Comparison of ENCODE assay signal across 8 cellular contexts in the genomic region with DNA sequence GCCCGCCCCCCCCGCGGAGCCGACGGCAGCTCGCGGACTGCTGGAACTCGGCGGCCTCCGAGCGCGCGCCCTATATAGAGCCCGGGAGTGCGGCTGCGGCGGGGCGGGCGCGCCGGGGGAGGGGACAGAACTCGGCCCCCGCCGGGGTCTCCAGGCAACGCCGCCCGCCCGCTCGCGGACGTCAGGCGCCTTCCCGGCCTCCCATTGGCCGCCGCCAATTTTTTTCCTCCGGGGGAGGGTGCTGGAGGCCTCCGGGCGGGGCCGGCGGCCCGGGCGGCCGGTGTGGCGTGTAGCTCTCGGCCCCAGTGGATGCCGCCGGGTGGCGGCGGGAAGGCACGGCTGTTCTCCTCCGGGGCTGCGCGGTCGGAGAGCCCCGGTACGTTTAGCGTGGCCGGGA. TPM values are rescaled to one million over a fixed set of nuclear protein-coding genes. Genes with fewer than 3 reads are reported as not detected.
DNase-seq lines count a peak whose midpoint lies in the region; ATAC-seq and TF ChIP-seq lines count a peak whose summit lies in the region.

A gene with protein sequence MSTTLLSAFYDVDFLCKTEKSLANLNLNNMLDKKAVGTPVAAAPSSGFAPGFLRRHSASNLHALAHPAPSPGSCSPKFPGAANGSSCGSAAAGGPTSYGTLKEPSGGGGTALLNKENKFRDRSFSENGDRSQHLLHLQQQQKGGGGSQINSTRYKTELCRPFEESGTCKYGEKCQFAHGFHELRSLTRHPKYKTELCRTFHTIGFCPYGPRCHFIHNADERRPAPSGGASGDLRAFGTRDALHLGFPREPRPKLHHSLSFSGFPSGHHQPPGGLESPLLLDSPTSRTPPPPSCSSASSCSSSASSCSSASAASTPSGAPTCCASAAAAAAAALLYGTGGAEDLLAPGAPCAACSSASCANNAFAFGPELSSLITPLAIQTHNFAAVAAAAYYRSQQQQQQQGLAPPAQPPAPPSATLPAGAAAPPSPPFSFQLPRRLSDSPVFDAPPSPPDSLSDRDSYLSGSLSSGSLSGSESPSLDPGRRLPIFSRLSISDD (minus strand): TSS at position 49 of the 397 bp plus-strand sequence. CDS start 291 bp downstream, outside the sequence.

- TF ChIP-seq CTCF in VCaP (conservative IDR thresholded peaks at IDR 0.05) (no peak), MCF 10A (IDR thresholded peaks at IDR 0.05; ENCODE audit: unreplicated experiment) (no peak), smooth muscle cell (IDR thresholded peaks at IDR 0.05; ENCODE audit: borderline replicate concordance, insufficient read depth, poor library complexity, severe bottlenecking) (no peak)

- peak; percentile 95 for DNase-seq in ACHN
- DNase-seq in NCI-H2196 treated with DMSO at 0.1 percent for 48 hours (lab: John Stamatoyannopoulos, UW; ENCODE audit: unreplicated experiment): peak; percentile 83
- DNase-seq in MCF 10A (ENCODE audit: unreplicated experiment): peak; percentile 95
- peak; percentile 87 for DNase-seq in smooth muscle cell (lab: John Stamatoyannopoulos, UW; ENCODE audit: unreplicated experiment)

- under 1% methylated on average over 25 of the region's 58 CpGs for WGBS in smooth muscle cell (ENCODE audit: low lambda C conversion rate)

- in situ Hi-C loops in ACHN (cut with HindIII; ENCODE audit: low pct_ligation_motif_present, low pct_unique_long_range_greater_than_20kb, low sequenced_read_pairs): no loop called here

- H3K4me1 Mint-ChIP-seq in MCF 10A (ENCODE audit: insufficient read depth, unreplicated experiment): peaks cover 17% of the 10 kb centered on the region

- peak within 1 kb of the TSS; percentile 90 for H3K4me3 ChIP-seq in iPS-20b (ENCODE audit: low read length)
- peak within 1 kb of the TSS; percentile 89 for H3K4me3 ChIP-seq in smooth muscle cell

- peaks cover 36% of the 10 kb centered on the region for H3K79me2 ChIP-seq in smooth muscle cell (ENCODE audit: low read depth)

- H3K9me3 Mint-ChIP-seq in MCF 10A (ENCODE audit: unreplicated experiment): no peaks in the 10 kb centered on the region

- H3K36me3 ChIP-seq in iPS-20b (ENCODE audit: insufficient read depth, low read depth, low read length) (peaks cover 38% of the 10 kb centered on the region), smooth muscle cell (ENCODE audit: low read depth) (no peaks in the 10 kb centered on the region)

- BruUV-seq in MCF 10A (replicated peaks; lab: Mats Ljungman, UMichigan): no TSS peak

- intact Hi-C loops in MCF 10A (cut with micrococcal nuclease): no loop called here

- peak within 1 kb of the TSS; percentile 99 for H3K27ac ChIP-seq in VCaP
- H3K27ac ChIP-seq in iPS-20b (ENCODE audit: low read length): peak within 1 kb of the TSS; percentile 95
- peak within 1 kb of the TSS; percentile 96 for H3K27ac ChIP-seq in smooth muscle cell (ENCODE audit: low read depth)

- peak within 1 kb of the TSS; percentile 95 for H3K9ac ChIP-seq in iPS-20b (ENCODE audit: low read depth, low read length)
- H3K9ac ChIP-seq in smooth muscle cell (ENCODE audit: low read depth): peak within 1 kb of the TSS; percentile 94

- peak within 1 kb of the TSS; percentile 97 for H3K4me2 ChIP-seq in smooth muscle cell

- no peaks in the 10 kb centered on the region for H3K27me3 Mint-ChIP-seq in MCF 10A (ENCODE audit: insufficient read depth, unreplicated experiment)

- H3K27me3 ChIP-seq in iPS-20b (ENCODE audit: insufficient read depth, low read length) (no peaks in the 10 kb centered on the region), smooth muscle cell (ENCODE audit: low read depth) (no peaks in the 10 kb centered on the region)

- H2AFZ ChIP-seq in smooth muscle cell (ENCODE audit: low read depth): peak within 1 kb of the TSS; percentile 86

- CTCF ChIA-PET in MCF 10A (lab: Yijun Ruan, JAX): interaction anchor here (0.6 to 5.4 kb wide), 13 partner anchors 19 to 309 kb away, joined by 3 to 108 read pairs (median 4); no protein-coding TSS in a partner anchor

- H3F3A ChIP-seq in smooth muscle cell (ENCODE audit: low read depth): peaks cover 20% of the 10 kb centered on the region

- peak within 1 kb of the TSS; percentile 93 for H3K4me3 Mint-ChIP-seq in MCF 10A (ENCODE audit: unreplicated experiment)

- H3K27ac Mint-ChIP-seq in MCF 10A (ENCODE audit: low read depth, unreplicated experiment): peak within 1 kb of the TSS; percentile 83

- H3K4me1 ChIP-seq in iPS-20b (ENCODE audit: insufficient read depth, low read length): peaks cover 15% of the 10 kb centered on the region; the same call in 1 of the 2 replicates
- peaks cover 31% of the 10 kb centered on the region for H3K4me1 ChIP-seq in smooth muscle cell (ENCODE audit: low read depth)

- peak; percentile 32 for ATAC-seq in GM18873 (IDR thresholded peaks at IDR 0.05; ENCODE audit: low FRiP score, unreplicated experiment)
- ATAC-seq in HG03108 (IDR thresholded peaks at IDR 0.05; ENCODE audit: unreplicated experiment): peak; percentile 53

- peaks cover 88% of the 10 kb centered on the region for H3K36me3 Mint-ChIP-seq in MCF 10A (ENCODE audit: insufficient read depth, unreplicated experiment)

- POLR2A ChIA-PET in MCF 10A (lab: Yijun Ruan, JAX): interaction anchor here (0.6 to 13.3 kb wide), 35 partner anchors 7 to 414 kb away, joined by 3 to 329 read pairs (median 9); no protein-coding TSS in a partner anchor

- peaks cover 25% of the 10 kb centered on the region for H4K20me1 ChIP-seq in smooth muscle cell (ENCODE audit: low read depth)

- H3K9me3 ChIP-seq in iPS-20b (ENCODE audit: insufficient read depth, low read depth, low read length) (no peaks in the 10 kb centered on the region), smooth muscle cell (replicated peaks; ENCODE audit: low read depth) (no peaks in the 10 kb centered on the region)

RNA-seq across cellular contexts. Expression of the gene that starts here (rescaled TPM):
- 107 and 162 TPM in 2 replicates for total RNA-seq in MCF 10A (2022)
- 7.1 and 8.2 TPM in 2 replicates for total RNA-seq in smooth muscle cell
- polyA plus RNA-seq in smooth muscle cell: 25.8 and 29.4 TPM in 2 replicates

Comparison
In these comparisons a context has a peak if more than half of its experiments do, and no peak if none do; other contexts are left out.
1. Peak in every context shown above with its lines: DNase-seq, ATAC-seq, H3K4me3 ChIP-seq and H3K27ac ChIP-seq.
2. RNA of the gene that starts here (total RNA-seq): 107 to 162 TPM in MCF 10A; 7.1 to 8.2 TPM in smooth muscle cell; every median in the first group is over 10 times any median in the second.